Comparison of ENCODE assay signal across 16 cellular contexts in the genomic region with DNA sequence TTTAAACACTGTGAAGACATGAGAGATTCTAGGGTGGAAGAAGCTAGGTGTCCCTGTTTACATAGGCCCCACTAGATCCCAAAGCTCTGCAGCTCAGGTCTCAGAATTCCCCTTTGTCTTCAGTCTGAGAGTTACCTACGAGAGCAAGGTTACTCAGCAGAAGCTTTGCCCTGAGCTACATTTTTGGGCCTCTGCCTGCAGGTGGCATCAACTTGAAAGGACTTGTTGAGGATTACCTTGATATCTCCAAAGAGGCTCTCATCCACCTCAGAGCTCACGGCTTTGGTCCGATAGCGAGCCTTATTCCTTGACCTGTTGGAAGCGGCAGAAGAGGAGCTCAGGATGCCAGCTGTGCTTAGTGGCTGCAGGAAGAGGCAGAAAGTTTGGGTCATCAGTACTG. TPM values are rescaled to one million over a fixed set of nuclear protein-coding genes. Genes with fewer than 3 reads are reported as not detected.
A peak's percentile ranks its signal among the peaks of the same experiment; 100 is the strongest.
DNase-seq lines count a peak whose midpoint lies in the region; ATAC-seq, FAIRE-seq and TF ChIP-seq lines count a peak whose summit lies in the region.
"Had no signal": no experiment of that assay in that cellular context is flagged by ENCODE, and none has a peak within 500 bp of the region (broad histone marks: within the 10 kb centered on the region; RNA-seq: fewer than 3 reads in every experiment).

No MANE protein-coding gene starts in this region.

- H3K27me3 ChIP-seq in OCI-LY3 (ENCODE audit: low read depth, low read length) (peaks cover 19% of the 10 kb centered on the region; the same call in 1 of the 2 replicates), endodermal cell (ENCODE audit: control insufficient read depth, insufficient read depth, low read length, poor library complexity, severe bottlenecking) (peaks cover 18% of the 10 kb centered on the region), SJCRH30 (no peaks in the 10 kb centered on the region), right atrium auricular region (no peaks in the 10 kb centered on the region), spleen (replicated peaks in 1 of 7) (no peaks in the 10 kb centered on the region)
- H3K27me3 ChIP-seq: heart left ventricle, tibial artery had no signal

- peak; percentile 47 to 49; a peak in 3 of 5 replicates for TF ChIP-seq RAD21 in A549 (conservative IDR thresholded peaks at IDR 0.05 in 1 of 2, IDR thresholded peaks at IDR 0.05 in 1 of 2)

- no peak overlapping the region for H3K4me2 ChIP-seq in A549
- H3K4me2 ChIP-seq in OCI-LY3 (ENCODE audit: low read length) = no peak overlapping the region
- H3K4me2 ChIP-seq: SK-N-SH had no signal

- WGBS in A549 (ENCODE audit: missing lambda C conversion rate) = 72% methylated on average over 2 of the region's 5 CpGs
- 75 to 88% methylated on average over 4 to 5 of the region's 5 CpGs for WGBS in endodermal cell (ENCODE audit: insufficient coverage in 1 of 2, insufficient read length in 1 of 2), 2 experiments
- WGBS in spleen, 5 donors = 84 to 94% (median 90%) methylated on average over 5 of the region's 5 CpGs

- ATAC-seq in A549 = no peak
- ATAC-seq: heart left ventricle had no signal

- H3K9ac ChIP-seq in OCI-LY3 (ENCODE audit: low read length) = no peak overlapping the region
- no peak overlapping the region for H3K9ac ChIP-seq in endodermal cell (ENCODE audit: extremely low read depth, low read length, poor library complexity, severe bottlenecking)
- H3K9ac ChIP-seq: SK-N-SH had no signal

- H3K4me3 ChIP-seq in A549 = no peak overlapping the region
- no peak overlapping the region for H3K4me3 ChIP-seq in OCI-LY3 (ENCODE audit: low read length)
- no peak overlapping the region for H3K4me3 ChIP-seq in endodermal cell (ENCODE audit: low read length)
- no peak overlapping the region for H3K4me3 ChIP-seq in SJCRH30
- no peak overlapping the region for H3K4me3 ChIP-seq in right atrium auricular region
- H3K4me3 ChIP-seq in spleen = no peak overlapping the region
- H3K4me3 ChIP-seq: heart left ventricle, lung, tibial artery had no signal

- H3K4me3 Mint-ChIP-seq in Calu3 (ENCODE audit: low read depth, unreplicated experiment) (no peak overlapping the region), endodermal cell (no peak overlapping the region)
- H3K4me3 Mint-ChIP-seq: brain; CD8-positive, alpha-beta memory T cell had no signal

- no peaks in the 10 kb centered on the region for H3K36me3 ChIP-seq in OCI-LY3 (replicated peaks; ENCODE audit: low read depth, low read length)
- H3K36me3 ChIP-seq in endodermal cell (ENCODE audit: control insufficient read depth, insufficient read depth, low read length) = no peaks in the 10 kb centered on the region
- H3K36me3 ChIP-seq in SJCRH30 = no peaks in the 10 kb centered on the region
- no peaks in the 10 kb centered on the region for H3K36me3 ChIP-seq in right atrium auricular region
- H3K36me3 ChIP-seq in spleen = no peaks in the 10 kb centered on the region
- H3K36me3 ChIP-seq: heart left ventricle, tibial artery had no signal

- no TSS peak for BruUV-seq in Calu3 (replicated peaks; lab: Mats Ljungman, UMichigan)

- H3K27me3 Mint-ChIP-seq in Calu3 (ENCODE audit: unreplicated experiment) = no peaks in the 10 kb centered on the region
- peaks cover 22% of the 10 kb centered on the region for H3K27me3 Mint-ChIP-seq in endodermal cell (ENCODE audit: insufficient read depth)
- H3K27me3 Mint-ChIP-seq: CD8-positive, alpha-beta memory T cell had no signal

- intact Hi-C loops in Calu3 (cut with micrococcal nuclease; ENCODE audit: unreplicated experiment) = loop anchor here (2.0 to 5.0 kb wide), 2 partner anchors 52 to 681 kb away; partner anchors contain the start of gene IGSF9
- intact Hi-C loops in spleen (cut with DNase I; ENCODE audit: low total_unique reads) = no loop called here

- POLR2A ChIA-PET in A549 (lab: Yijun Ruan, JAX) = interaction anchor here (1.8 kb wide), 1 partner anchor 114 kb away, joined by 7 read pairs; no protein-coding TSS in a partner anchor

- H3K9me3 Mint-ChIP-seq in Calu3 (ENCODE audit: low read depth, unreplicated experiment) (no peaks in the 10 kb centered on the region), endodermal cell (no peaks in the 10 kb centered on the region)
- H3K9me3 Mint-ChIP-seq: brain; CD8-positive, alpha-beta memory T cell had no signal

- TF ChIP-seq CTCF in A549 (IDR thresholded peaks at IDR 0.05) = peak; percentile 40
- TF ChIP-seq CTCF in Calu3 (IDR thresholded peaks at IDR 0.05; ENCODE audit: unreplicated experiment) = no peak
- peak; percentile 45 for TF ChIP-seq CTCF in OCI-LY3 (IDR thresholded peaks at IDR 0.05; ENCODE audit: low read depth, low read length)
- peak; percentile 71 for TF ChIP-seq CTCF in endodermal cell (conservative IDR thresholded peaks at IDR 0.05)
- no peak for TF ChIP-seq CTCF in right atrium auricular region (IDR thresholded peaks at IDR 0.05)
- TF ChIP-seq CTCF in spleen (IDR thresholded peaks at IDR 0.05 in 8 of 11, conservative IDR thresholded peaks at IDR 0.05 in 3 of 11) = peak in 1 of 11 experiments; percentile 5

- CTCF ChIA-PET in A549 (lab: Yijun Ruan, JAX) (interaction anchor here (0.6 to 14.9 kb wide), 40 partner anchors 7 to 760 kb away, joined by 3 to 565 read pairs (median 12); partner anchors contain the start of genes CFAP45, DUSP23, FCRL6 and IGSF9), Calu3 (lab: Charles Lee) (interaction anchor here (0.7 to 4.5 kb wide), 16 partner anchors 12 to 695 kb away, joined by 3 to 110 read pairs (median 4); partner anchors contain the start of genes IGSF9 and TAGLN2)

- peaks cover 11% of the 10 kb centered on the region; the same call in 2 of the 3 replicates for H3K4me1 ChIP-seq in A549
- peaks cover 37% of the 10 kb centered on the region for H3K4me1 ChIP-seq in OCI-LY3 (ENCODE audit: low read length)
- peaks cover 14% of the 10 kb centered on the region for H3K4me1 ChIP-seq in endodermal cell (ENCODE audit: control insufficient read depth, insufficient read depth, low read length)
- H3K4me1 ChIP-seq in SJCRH30 = peaks cover 23% of the 10 kb centered on the region
- peaks cover 0 to 22% of the 10 kb centered on the region in 2 donors for H3K4me1 ChIP-seq in right atrium auricular region
- H3K4me1 ChIP-seq in spleen = peaks cover 27 to 71% (median 48%) of the 10 kb centered on the region in 6 donors

- TF ChIP-seq POLR2A in A549 (IDR thresholded peaks at IDR 0.05; ENCODE audit: low read length) = no peak
- no peak for TF ChIP-seq POLR2A in spleen (IDR thresholded peaks at IDR 0.05)

- H3K9me3 ChIP-seq in A549 (no peaks in the 10 kb centered on the region), OCI-LY3 (ENCODE audit: insufficient read depth, low read length) (no peaks in the 10 kb centered on the region), endodermal cell (ENCODE audit: control insufficient read depth, low read length) (no peaks in the 10 kb centered on the region), SJCRH30 (replicated peaks) (no peaks in the 10 kb centered on the region), right atrium auricular region (no peaks in the 10 kb centered on the region), spleen (no peaks in the 10 kb centered on the region)
- H3K9me3 ChIP-seq: heart left ventricle, SK-N-SH, tibial artery had no signal

- DNase-seq in A549 (ENCODE audit: low read depth in 1 of 2, low spot score in 1 of 2) (peak in 1 of 2 experiments; percentile 41), Calu3 (peak; percentile 40), endodermal cell (peak; percentile 80), SJCRH30 (no peak), right atrium auricular region (ENCODE audit: low spot score) (no peak), spleen (no peak), GM19239 (ENCODE audit: insufficient read length, low spot score) (no peak)
- DNase-seq: activated CD4-positive, CD25-positive, alpha-beta regulatory T cell treated with anti-CD3 and anti-CD28 coated beads, Interleukin-2, amount 50 U/mL, for 72 hours; CD8-positive, alpha-beta memory T cell; heart left ventricle; SK-N-SH; tibial artery had no signal

- H4K20me1 ChIP-seq in OCI-LY3 (ENCODE audit: insufficient read depth, low read length) = no peaks in the 10 kb centered on the region

- no peak for TF ChIP-seq EP300 in A549 (IDR thresholded peaks at IDR 0.05)

- no peak overlapping the region for H2AFZ ChIP-seq in OCI-LY3 (ENCODE audit: low read depth, low read length)

- H3K4me1 Mint-ChIP-seq in Calu3 (ENCODE audit: low read depth, unreplicated experiment) (peaks cover 11% of the 10 kb centered on the region), endodermal cell (peaks cover 28% of the 10 kb centered on the region)

- no peaks in the 10 kb centered on the region for H3K79me2 ChIP-seq in OCI-LY3 (ENCODE audit: low read length)

- H3K36me3 Mint-ChIP-seq in Calu3 (ENCODE audit: insufficient read depth, unreplicated experiment) = no peaks in the 10 kb centered on the region
- no peaks in the 10 kb centered on the region for H3K36me3 Mint-ChIP-seq in endodermal cell (ENCODE audit: low read depth)
- H3K36me3 Mint-ChIP-seq: brain had no signal

- FAIRE-seq in A549 (lab: Jason Lieb, UNC) = no peak
- FAIRE-seq in GM19239 (lab: Jason Lieb, UNC) = no peak

- no peak overlapping the region for H3K27ac Mint-ChIP-seq in Calu3 (ENCODE audit: unreplicated experiment)
- no peak overlapping the region for H3K27ac Mint-ChIP-seq in endodermal cell
- H3K27ac Mint-ChIP-seq: brain had no signal

- H3K27ac ChIP-seq in A549 (no peak overlapping the region), OCI-LY3 (ENCODE audit: low read length) (no peak overlapping the region), endodermal cell (ENCODE audit: low read depth, low read length) (no peak overlapping the region), SJCRH30 (no peak overlapping the region), right atrium auricular region (no peak overlapping the region), spleen (no peak overlapping the region)
- H3K27ac ChIP-seq: heart left ventricle, tibial artery had no signal

RNA-seq across cellular contexts. Expression of gene CFAP45, which starts 7.0 kb away (rescaled TPM):
- polyA plus RNA-seq in A549 (2011; rRNA removed) = 0.50 and 0.67 TPM in 2 replicates
- polyA plus RNA-seq in A549 (2012; cell fraction: cytosol; rRNA removed) = 0.31 and 0.46 TPM in 2 replicates
- 0.40 and 0.86 TPM in 2 replicates for polyA plus RNA-seq in A549 (2012; cell fraction: nucleus; rRNA removed)
- 0.76 to 0.89 TPM (median 0.87 TPM) in 3 replicates for polyA plus RNA-seq in A549 (2017; fragmentation: RNase III; extraction: RNeasy Plus Mini Kit Qiagen cat#74134 plus additional on column Dnase treatment)
- polyA minus RNA-seq in A549 (2011; rRNA and poly(A)+ RNA removed) = 0.39 TPM in 1 of 2 replicates, not detected in the other
- total RNA-seq in Calu3 (2022) = 1.6 and 1.8 TPM in 2 replicates
- under 1 TPM; 0.49 to 0.55 TPM for total RNA-seq in endodermal cell
- 0.96 TPM for polyA plus RNA-seq in endodermal cell (2013, experiment 1 of 2)
- polyA plus RNA-seq in endodermal cell (2013, experiment 2 of 2) = 0.54 TPM
- total RNA-seq in SJCRH30 (2014; rRNA removed; shearing (Covaris generic)) = 0.41 and 0.42 TPM in 2 replicates
- total RNA-seq in right atrium auricular region = 1 to 10 TPM in 1 of 2 donors, under 1 TPM in 1; 0.86 to 1.3 TPM
- total RNA-seq in spleen = 1 to 10 TPM; 1.1 to 3.0 (median 2.0) TPM
- 1 to 10 TPM in 2 of 3 donors, under 1 TPM in 1; 0.58 to 2.8 (median 1.2) TPM for polyA plus RNA-seq in spleen

RNA-seq across cellular contexts. Expression of gene VSIG8, which starts 30.5 kb away (rescaled TPM):
- polyA plus RNA-seq in A549 (2011; rRNA removed) (0.04 TPM in 1 of 2 replicates, not detected in the other), A549 (2017; fragmentation: RNase III; extraction: RNeasy Plus Mini Kit Qiagen cat#74134 plus additional on column Dnase treatment) (0.05 to 0.09 TPM in 2 of 3 replicates, not detected in the other), spleen (under 1 TPM; 0.03 to 0.43 (median 0.13) TPM)
- 0.05 and 0.07 TPM in 2 replicates for polyA plus RNA-seq in A549 (2012; cell fraction: cytosol; rRNA removed)
- 0.14 and 0.15 TPM in 2 replicates for polyA plus RNA-seq in A549 (2012; cell fraction: nucleus; rRNA removed)
- not detected in 2 replicates for polyA minus RNA-seq in A549 (2011; rRNA and poly(A)+ RNA removed)
- total RNA-seq in Calu3 (2022) (not detected in 2 replicates), endodermal cell (not detected), right atrium auricular region (not detected), spleen (under 1 TPM in 1 of 7 donors, not detected in 6; 0.33 TPM)
- polyA plus RNA-seq in endodermal cell (2013, experiment 1 of 2) = not detected
- not detected for polyA plus RNA-seq in endodermal cell (2013, experiment 2 of 2)
- not detected in 2 replicates for total RNA-seq in SJCRH30 (2014; rRNA removed; shearing (Covaris generic))
- total RNA-seq: CD8-positive, alpha-beta memory T cell; heart left ventricle had no signal
- polyA plus RNA-seq: CD8-positive, alpha-beta memory T cell; SK-N-SH had no signal

RNA-seq across cellular contexts. Expression of gene TAGLN2, which starts 32.4 kb away (rescaled TPM):
- polyA plus RNA-seq in A549 (2011; rRNA removed) = 533 and 536 TPM in 2 replicates
- 1,020 and 1,221 TPM in 2 replicates for polyA plus RNA-seq in A549 (2012; cell fraction: cytosol; rRNA removed)
- 1,181 and 1,326 TPM in 2 replicates for polyA plus RNA-seq in A549 (2012; cell fraction: nucleus; rRNA removed)
- 781 to 811 TPM (median 806 TPM) in 3 replicates for polyA plus RNA-seq in A549 (2017; fragmentation: RNase III; extraction: RNeasy Plus Mini Kit Qiagen cat#74134 plus additional on column Dnase treatment)
- 437 and 484 TPM in 2 replicates for polyA minus RNA-seq in A549 (2011; rRNA and poly(A)+ RNA removed)
- 612 and 708 TPM in 2 replicates for total RNA-seq in Calu3 (2022)
- total RNA-seq in endodermal cell = 100 to 1,000 TPM; 136 to 221 TPM
- polyA plus RNA-seq in endodermal cell (2013, experiment 1 of 2) = 141 TPM
- polyA plus RNA-seq in endodermal cell (2013, experiment 2 of 2) = 179 TPM
- total RNA-seq in SJCRH30 (2014; rRNA removed; shearing (Covaris generic)) = 82.6 and 85.4 TPM in 2 replicates
- 100 to 1,000 TPM; 124 to 235 TPM for total RNA-seq in right atrium auricular region
- total RNA-seq in spleen = 100 to 1,000 TPM; 341 to 505 (median 407) TPM
- 100 to 1,000 TPM; 351 to 525 (median 475) TPM for polyA plus RNA-seq in spleen

RNA-seq across cellular contexts. Expression of gene IGSF9, which starts 52.5 kb away (rescaled TPM):
- 0.05 and 0.06 TPM in 2 replicates for polyA plus RNA-seq in A549 (2011; rRNA removed)
- 0.26 and 0.34 TPM in 2 replicates for polyA plus RNA-seq in A549 (2012; cell fraction: cytosol; rRNA removed)
- 1.0 and 1.2 TPM in 2 replicates for polyA plus RNA-seq in A549 (2012; cell fraction: nucleus; rRNA removed)
- 0.49 to 0.54 TPM (median 0.50 TPM) in 3 replicates for polyA plus RNA-seq in A549 (2017; fragmentation: RNase III; extraction: RNeasy Plus Mini Kit Qiagen cat#74134 plus additional on column Dnase treatment)
- polyA minus RNA-seq in A549 (2011; rRNA and poly(A)+ RNA removed) = 0.10 and 0.12 TPM in 2 replicates
- 7.5 and 7.6 TPM in 2 replicates for total RNA-seq in Calu3 (2022)
- 1 to 10 TPM; 7.5 to 9.2 TPM for total RNA-seq in endodermal cell
- polyA plus RNA-seq in endodermal cell (2013, experiment 1 of 2) = 34.7 TPM
- polyA plus RNA-seq in endodermal cell (2013, experiment 2 of 2) = 30.4 TPM
- 0.06 and 0.08 TPM in 2 replicates for total RNA-seq in SJCRH30 (2014; rRNA removed; shearing (Covaris generic))
- total RNA-seq in right atrium auricular region = 1 to 10 TPM; 2.0 to 5.4 TPM
- 1 to 10 TPM in 4 of 7 donors, under 1 TPM in 3; 0.64 to 2.1 (median 1.1) TPM for total RNA-seq in spleen
- under 1 TPM; 0.12 to 0.80 (median 0.46) TPM for polyA plus RNA-seq in spleen
- total RNA-seq: NCI-H460 had no signal
- polyA plus RNA-seq: CD8-positive, alpha-beta memory T cell had no signal

Comparison
In these comparisons a context has a peak if more than half of its experiments do, and no peak if none do; other contexts are left out.
1. DNase-seq: peak in Calu3 (single experiment) and endodermal cell (single experiment); none in SJCRH30 (0 of 2), right atrium auricular region (single experiment), spleen (single experiment) and GM19239 (single experiment).
2. CTCF ChIP-seq: peak in A549 (single experiment), OCI-LY3 (single experiment) and endodermal cell (single experiment); none in Calu3 (single experiment) and right atrium auricular region (0 of 2).